10 cellular contexts compared by ENCODE assay signal in genomic region chr19:17686027-17686511, GRCh38. TPM values are rescaled to one million over a fixed set of nuclear protein-coding genes. Genes with fewer than 3 reads are reported as not detected.
A peak's percentile ranks its signal among the peaks of the same experiment; 100 is the strongest.
DNase-seq lines count a peak whose midpoint lies in the region; ATAC-seq and TF ChIP-seq lines count a peak whose summit lies in the region.
"Had no signal": no experiment of that assay in that cellular context is flagged by ENCODE, and none has a peak within 500 bp of the region (broad histone marks: within the 10 kb centered on the region; RNA-seq: fewer than 3 reads in every experiment).

No MANE protein-coding gene starts in this region.

- no peak for TF ChIP-seq RAD21 in HCT116 (IDR thresholded peaks at IDR 0.05; ENCODE audit: low read depth)

- intact Hi-C loops in HCT116 (cut with micrococcal nuclease) (loop anchor here (10.0 kb wide), 1 partner anchor 231 kb away; no protein-coding TSS in a partner anchor), mammary epithelial cell (cut with micrococcal nuclease) (loop anchor here (5.0 kb wide), 2 partner anchors 171 to 234 kb away; partner anchors contain the start of gene RPL18A)

- ATAC-seq in HCT116 (peak; percentile 25), GM18517 (IDR thresholded peaks at IDR 0.05; ENCODE audit: unreplicated experiment) (no peak), HG03457 (IDR thresholded peaks at IDR 0.05; ENCODE audit: unreplicated experiment) (no peak), HG02610 (IDR thresholded peaks at IDR 0.05; ENCODE audit: unreplicated experiment) (no peak)

- H3K36me3 ChIP-seq in HCT116 (ENCODE audit: control insufficient read depth in 1 of 2, insufficient read depth in 2 of 2, low read length in 2 of 2) = no peaks in the 10 kb centered on the region
- no peaks in the 10 kb centered on the region for H3K36me3 ChIP-seq in mammary epithelial cell (ENCODE audit: insufficient read depth, low read length)
- H3K36me3 ChIP-seq: ovary had no signal

- H3K4me1 ChIP-seq in HCT116 (ENCODE audit: control insufficient read depth in 1 of 2, insufficient read depth in 2 of 2, low read length in 2 of 2) (peaks cover 12 to 49% of the 10 kb centered on the region in 2 experiments; a peak in 3 of 4 replicates), mammary epithelial cell (ENCODE audit: insufficient read depth, low read length) (peaks cover 10% of the 10 kb centered on the region)

- H3K4me2 ChIP-seq in HCT116 (ENCODE audit: low read length) (peak overlapping the region; percentile 90), mammary epithelial cell (ENCODE audit: insufficient read depth, low read depth, low read length) (peak overlapping the region; percentile 61)

- H3K9me3 ChIP-seq in HCT116 (ENCODE audit: control insufficient read depth in 1 of 2, insufficient read depth in 1 of 2, low read depth in 1 of 2, low read length in 2 of 2) = no peaks in the 10 kb centered on the region
- H3K9me3 ChIP-seq in mammary epithelial cell (replicated peaks; ENCODE audit: insufficient read depth, low read length) = no peaks in the 10 kb centered on the region
- H3K9me3 ChIP-seq: ovary had no signal

- peak overlapping the region; percentile 74 for H3K9ac ChIP-seq in HCT116 (ENCODE audit: low read length)
- H3K9ac ChIP-seq in mammary epithelial cell (ENCODE audit: insufficient read depth, low read length) = no peak overlapping the region

- no peak for TF ChIP-seq POLR2A in HCT116 (IDR thresholded peaks at IDR 0.05; ENCODE audit: borderline replicate concordance, extremely low read depth, insufficient read depth, insufficient read length)

- H3K79me2 ChIP-seq in HCT116 (ENCODE audit: insufficient read depth, low read length) = peaks cover 18% of the 10 kb centered on the region; the same call in 1 of the 2 replicates
- no peaks in the 10 kb centered on the region for H3K79me2 ChIP-seq in mammary epithelial cell (ENCODE audit: insufficient read depth, low read length)

- dilution Hi-C loops in mammary epithelial cell (cut with HindIII; ENCODE audit: low sequenced_read_pairs) = no loop called here

- H3K9me2 ChIP-seq in HCT116 (ENCODE audit: insufficient read depth) = no peaks in the 10 kb centered on the region

- TF ChIP-seq CTCF in 22Rv1 (IDR thresholded peaks at IDR 0.05) (no peak), HCT116 (IDR thresholded peaks at IDR 0.05 in 2 of 3, conservative IDR thresholded peaks at IDR 0.05 in 1 of 3; ENCODE audit: borderline replicate concordance in 1 of 3, insufficient read depth in 1 of 3, low read depth in 2 of 3, low read length in 2 of 3) (no peak), mammary epithelial cell (conservative IDR thresholded peaks at IDR 0.05 in 1 of 2, IDR thresholded peaks at IDR 0.05 in 1 of 2; ENCODE audit: extremely low read depth in 1 of 2, insufficient read depth in 1 of 2, low read depth in 1 of 2, low read length in 2 of 2) (no peak)

- BruUV-seq in HCT116 (replicated peaks; lab: Mats Ljungman, UMichigan) = no TSS peak
- no TSS peak for BruUV-seq in mammary epithelial cell (replicated peaks; lab: Mats Ljungman, UMichigan)

- WGBS in mammary epithelial cell (ENCODE audit: low coverage, missing lambda C conversion rate) = 0% methylated on average over 1 of the region's 12 CpGs

- H3K27ac ChIP-seq in 22Rv1 (peak overlapping the region; percentile 85), HCT116 (ENCODE audit: low read depth, low read length) (peak overlapping the region; percentile 41; the same call in 1 of the 2 replicates), mammary epithelial cell (ENCODE audit: insufficient read depth, low read depth, low read length) (no peak overlapping the region)
- H3K27ac ChIP-seq: ovary had no signal

- in situ Hi-C loops in mammary epithelial cell (cut with MboI; ENCODE audit: low sequenced_read_pairs in 2 of 2) = no loop called here

- POLR2A ChIA-PET in HCT116 (lab: Charles Lee) = interaction anchor here (0.7 to 1.1 kb wide), 2 partner anchors 27 to 700 kb away, joined by 3 read pairs; partner anchors contain the start of gene GDF15

- CTCF ChIA-PET in HCT116 (lab: Charles Lee) = interaction anchor here (0.6 to 1.5 kb wide), 3 partner anchors 80 to 92 kb away, joined by 4 to 5 read pairs (median 4); no protein-coding TSS in a partner anchor
- CTCF ChIA-PET in mammary epithelial cell (lab: Charles Lee; ENCODE audit: low non-redundant PET) = no interaction called here

- H2AFZ ChIP-seq in HCT116 (ENCODE audit: low read depth, low read length, poor library complexity, severe bottlenecking) = no peak overlapping the region
- H2AFZ ChIP-seq in mammary epithelial cell (ENCODE audit: low read depth, low read length) = peak overlapping the region; percentile 21

- peak overlapping the region; percentile 85 to 90 for H3K4me3 ChIP-seq in HCT116 (replicated peaks in 1 of 2; ENCODE audit: low read depth in 1 of 2, low read length in 2 of 2)
- no peak overlapping the region for H3K4me3 ChIP-seq in mammary epithelial cell (replicated peaks in 1 of 3; ENCODE audit: insufficient read depth in 1 of 3, low read depth in 2 of 3, low read length in 3 of 3)
- H3K4me3 ChIP-seq: ovary had no signal

- RAD21 ChIA-PET in HCT116 (lab: Charles Lee; ENCODE audit: low non-redundant PET in 1 of 2, low total read pairs in 2 of 2, uncharacterized antibody in 2 of 2, unreplicated experiment in 2 of 2) = interaction anchor here (0.6 to 1.3 kb wide), 2 partner anchors 81 to 214 kb away, joined by 3 to 4 read pairs; no protein-coding TSS in a partner anchor

- H3K27me3 ChIP-seq in HCT116 (ENCODE audit: insufficient read depth, low read length) (no peaks in the 10 kb centered on the region), mammary epithelial cell (ENCODE audit: insufficient read depth, low read length) (peaks cover 15% of the 10 kb centered on the region)

- DNase-seq in HCT116 (ENCODE audit: low read depth, low spot score) = no peak
- DNase-seq in mammary epithelial cell = no peak
- DNase-seq in iPS-NIHi11 (ENCODE audit: low spot score) = peak; percentile 49
- DNase-seq in HuH-7 (ENCODE audit: low spot score) = no peak
- DNase-seq: NCI-H2171, ovary had no signal

- H4K20me1 ChIP-seq in HCT116 (ENCODE audit: insufficient read depth) (no peaks in the 10 kb centered on the region), mammary epithelial cell (ENCODE audit: insufficient read depth, low read length) (no peaks in the 10 kb centered on the region)

TF ChIP-seq in HCT116, 20 proteins besides CTCF, POLR2A, EP300 and RAD21:
- TF ChIP-seq REST (IDR thresholded peaks at IDR 0.05; ENCODE audit: low read depth) (no peak), CEBPB (IDR thresholded peaks at IDR 0.05; ENCODE audit: low read depth) (no peak), EGR1 (IDR thresholded peaks at IDR 0.05; ENCODE audit: low read depth) (peak; percentile 76), FOSL1 (IDR thresholded peaks at IDR 0.05; ENCODE audit: low read depth) (no peak), SRF (IDR thresholded peaks at IDR 0.05; ENCODE audit: low read depth) (no peak), ATF3 (IDR thresholded peaks at IDR 0.05) (no peak), MAX (IDR thresholded peaks at IDR 0.05) (no peak)
TF ChIP-seq in HCT116: peak in this region for 1.

RNA-seq across cellular contexts. Expression of gene UNC13A, which starts 2.1 kb away (rescaled TPM):
- total RNA-seq in HCT116 (2021; ENCODE audit: unreplicated experiment) (29.0 TPM), mammary epithelial cell (under 1 TPM in 1 of 2 donors, not detected in 1; 0.73 TPM)
- polyA plus RNA-seq in HCT116 (2012) = 9.4 and 16.6 TPM in 2 replicates
- 0.05 TPM for polyA plus RNA-seq in mammary epithelial cell
- 0.57 TPM for polyA minus RNA-seq in mammary epithelial cell

RNA-seq across cellular contexts. Expression of gene MAP1S, which starts 33.2 kb away (rescaled TPM):
- 80.8 TPM for total RNA-seq in HCT116 (2021; ENCODE audit: unreplicated experiment)
- polyA plus RNA-seq in HCT116 (2012) = 81.9 and 125 TPM in 2 replicates
- total RNA-seq in mammary epithelial cell = 10 to 100 TPM; 15.3 to 50.5 TPM
- 14.0 TPM for polyA plus RNA-seq in mammary epithelial cell
- 106 TPM for polyA minus RNA-seq in mammary epithelial cell

Comparison
In these comparisons a context has a peak if more than half of its experiments do, and no peak if none do; other contexts are left out.
1. H3K4me3 ChIP-seq: peak in HCT116 (2 of 2); none in mammary epithelial cell (0 of 3).
2. RNA of gene UNC13A, which starts 2.1 kb away (total RNA-seq): 29.0 TPM in HCT116 (single experiment); 0.73 TPM in mammary epithelial cell; every median in the first group is over 10 times any median in the second.